Comparison of ENCODE assay signal across 8 cellular contexts in the genomic region with DNA sequence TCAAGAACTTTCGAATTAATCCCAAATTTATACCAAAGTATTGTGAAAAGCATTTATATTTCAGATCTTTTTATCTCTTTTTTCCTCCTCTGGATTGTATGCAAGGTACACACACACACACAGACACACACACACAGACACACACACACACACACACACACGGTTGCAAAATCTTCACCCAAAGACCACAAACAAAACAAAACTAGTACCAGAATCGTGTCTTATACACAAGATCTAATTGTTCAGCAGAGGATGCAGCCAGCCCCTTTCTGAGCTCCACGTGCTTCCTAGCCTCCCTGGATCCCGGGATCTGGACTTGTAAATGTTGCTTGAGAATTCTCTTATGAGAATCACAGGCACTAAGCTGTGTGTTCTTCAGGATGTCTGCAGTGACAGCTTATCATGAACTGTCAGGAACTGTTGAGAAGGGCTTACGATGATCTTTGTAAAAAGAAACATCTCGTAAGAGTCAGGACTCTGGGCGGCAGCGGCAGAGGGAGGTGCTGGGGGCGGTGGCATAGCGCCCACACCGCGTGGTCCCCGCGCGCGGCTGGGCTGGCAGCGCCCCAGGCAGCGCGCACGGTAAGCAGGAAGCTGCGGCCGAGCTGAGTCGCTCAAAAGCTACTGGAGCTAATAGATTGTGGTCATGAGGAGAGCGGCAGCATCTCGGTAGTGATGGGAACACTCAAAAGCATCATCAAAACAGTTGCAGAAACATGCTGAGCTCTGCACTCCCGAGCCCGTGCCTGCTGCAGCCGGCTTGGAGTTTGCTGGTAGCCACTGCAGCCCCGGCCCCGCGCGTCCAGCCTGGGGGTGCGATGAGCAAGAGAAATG.
DNase-seq lines count a peak whose midpoint lies in the region; ATAC-seq and TF ChIP-seq lines count a peak whose summit lies in the region.

No MANE protein-coding gene starts in this region.

- peak; percentile 98 for ATAC-seq in GM18498 (IDR thresholded peaks at IDR 0.05; ENCODE audit: unreplicated experiment)
- peak; percentile 82 for ATAC-seq in HG02610 (IDR thresholded peaks at IDR 0.05; ENCODE audit: unreplicated experiment)
- peak; percentile 98 for ATAC-seq in foreskin keratinocyte

- intact Hi-C loops in testis (cut with DNase I; ENCODE audit: low total_unique reads), result no loop called here

- peak overlapping the region; percentile 35 for H2AFZ ChIP-seq in osteoblast (ENCODE audit: low read length)

- no peaks in the 10 kb centered on the region for H3K79me2 ChIP-seq in osteoblast (ENCODE audit: insufficient read depth, low read length)

- H3K27ac ChIP-seq in foreskin keratinocyte, result no peak overlapping the region
- no peak overlapping the region for H3K27ac ChIP-seq in osteoblast (ENCODE audit: low read depth, low read length)
- H3K27ac ChIP-seq in testis, result no peak overlapping the region

- DNase-seq in OCI-M1 (lab: John Stamatoyannopoulos, UW) (peak; percentile 37), activated T-helper 1 cell treated with Interleukin-2 at 50 U/mL for 16 hours (ENCODE audit: low read depth) (peak; percentile 84), foreskin keratinocyte (peak; percentile 54 to 80), osteoblast (ENCODE audit: insufficient read length, low spot score, missing footprints) (peak; percentile 47), testis (peak; percentile 38), NCI-H128 (lab: John Stamatoyannopoulos, UW; ENCODE audit: unreplicated experiment) (no peak)

- H3K4me3 ChIP-seq in osteoblast (ENCODE audit: insufficient read depth, low read length), result no peak overlapping the region
- H3K4me3 ChIP-seq in testis, result peak overlapping the region in 1 of 2 donors; percentile 9

- WGBS in testis, 2 donors, result 3 to 10% methylated on average over 13 to 34 of the region's 34 CpGs

- no peak overlapping the region for H3K4me2 ChIP-seq in osteoblast (ENCODE audit: insufficient read depth, low read length)

- H3K9me3 ChIP-seq in osteoblast (ENCODE audit: low read depth, low read length), result no peaks in the 10 kb centered on the region
- no peaks in the 10 kb centered on the region for H3K9me3 ChIP-seq in testis

- TF ChIP-seq POLR2A in testis (IDR thresholded peaks at IDR 0.05), result no peak

- no peak for TF ChIP-seq CTCF in foreskin keratinocyte (conservative IDR thresholded peaks at IDR 0.05)
- TF ChIP-seq CTCF in osteoblast (IDR thresholded peaks at IDR 0.05; ENCODE audit: extremely low read depth, low read depth, low read length), result no peak
- TF ChIP-seq CTCF in testis (IDR thresholded peaks at IDR 0.05), result no peak

- no peaks in the 10 kb centered on the region for H3K4me1 ChIP-seq in foreskin keratinocyte
- H3K4me1 ChIP-seq in osteoblast (ENCODE audit: insufficient read depth, low read length), result no peaks in the 10 kb centered on the region
- H3K4me1 ChIP-seq in testis, result peaks cover 6% of the 10 kb centered on the region

- H3K36me3 ChIP-seq in osteoblast (ENCODE audit: insufficient read depth, low read length) (no peaks in the 10 kb centered on the region), testis (ENCODE audit: low read depth, missing control alignments) (no peaks in the 10 kb centered on the region)

- no peaks in the 10 kb centered on the region for H4K20me1 ChIP-seq in osteoblast (ENCODE audit: insufficient read depth, low read length)

- H3K27me3 ChIP-seq in foreskin keratinocyte (no peaks in the 10 kb centered on the region), osteoblast (ENCODE audit: insufficient read depth, low read length) (no peaks in the 10 kb centered on the region), testis (no peaks in the 10 kb centered on the region)
